In genomic region chr17:3669548-3669947, GRCh38 we compare ENCODE assay signal across 8 cellular contexts. TPM values are rescaled to one million over a fixed set of nuclear protein-coding genes. Genes with fewer than 3 reads are reported as not detected.
DNase-seq lines count a peak whose midpoint lies in the region; ATAC-seq, FAIRE-seq and TF ChIP-seq lines count a peak whose summit lies in the region.

No MANE protein-coding gene starts in this region.

- H3K4me1 Mint-ChIP-seq in IgD-negative memory B cell, result peaks cover 17 to 25% (median 19%) of the 10 kb centered on the region in 3 donors
- H3K4me1 Mint-ChIP-seq in natural killer cell, result peaks cover 8 to 17% of the 10 kb centered on the region in 2 donors

- no peaks in the 10 kb centered on the region for H3K9me3 ChIP-seq in colonic mucosa

- H3K27ac ChIP-seq in colonic mucosa, result no peak overlapping the region

- H3K27me3 ChIP-seq in colonic mucosa, result no peaks in the 10 kb centered on the region

- ATAC-seq in natural killer cell (no peak), HG02759 (IDR thresholded peaks at IDR 0.05; ENCODE audit: unreplicated experiment) (no peak), HG03521 (IDR thresholded peaks at IDR 0.05; ENCODE audit: unreplicated experiment) (no peak)

- intact Hi-C loops in colonic mucosa (cut with DNase I) (no loop called here), natural killer cell (cut with micrococcal nuclease) (no loop called here)

- H3K27ac Mint-ChIP-seq in IgD-negative memory B cell, result peak overlapping the region; percentile 92 to 100 (median 96)
- peak overlapping the region; percentile 88 to 93 for H3K27ac Mint-ChIP-seq in natural killer cell

- peaks cover 14% of the 10 kb centered on the region for H3K4me1 ChIP-seq in colonic mucosa

- H3K9me3 Mint-ChIP-seq in IgD-negative memory B cell (no peaks in the 10 kb centered on the region), natural killer cell (no peaks in the 10 kb centered on the region)

- H3K4me3 ChIP-seq in AG10803 (ENCODE audit: low read length) (peak overlapping the region; percentile 89), colonic mucosa (peak overlapping the region; percentile 92)

- peak overlapping the region; percentile 92 to 100 (median 98) for H3K4me3 Mint-ChIP-seq in IgD-negative memory B cell
- H3K4me3 Mint-ChIP-seq in natural killer cell, result peak overlapping the region; percentile 94

- H3K27me3 Mint-ChIP-seq in IgD-negative memory B cell (no peaks in the 10 kb centered on the region), natural killer cell (ENCODE audit: low read depth in 2 of 2) (no peaks in the 10 kb centered on the region)

- FAIRE-seq in GM19239 (lab: Jason Lieb, UNC), result no peak

- TF ChIP-seq CTCF in AG10803 (conservative IDR thresholded peaks at IDR 0.05; ENCODE audit: low read length), result no peak
- no peak for TF ChIP-seq CTCF in colonic mucosa (IDR thresholded peaks at IDR 0.05)
- TF ChIP-seq CTCF in natural killer cell (IDR thresholded peaks at IDR 0.05), result no peak

- H3K36me3 ChIP-seq in colonic mucosa, result peaks cover 3% of the 10 kb centered on the region

- H3K9ac ChIP-seq in colonic mucosa (ENCODE audit: low read depth in 2 of 2, low read length in 2 of 2), result peak overlapping the region; percentile 93 to 99

- H3K36me3 Mint-ChIP-seq in IgD-negative memory B cell (no peaks in the 10 kb centered on the region), natural killer cell (no peaks in the 10 kb centered on the region)

- DNase-seq in AG10803 (ENCODE audit: low read depth) (no peak), colonic mucosa (no peak), natural killer cell (no peak), GM19239 (ENCODE audit: insufficient read length, low spot score) (no peak), NCI-H526 treated with DMSO at 0.1 percent for 48 hours (lab: John Stamatoyannopoulos, UW) (no peak)

RNA-seq across cellular contexts. Expression of gene EMC6, which starts 0.9 kb away (rescaled TPM):
- 81.8 TPM for polyA plus RNA-seq in IgD-negative memory B cell
- total RNA-seq in colonic mucosa (10 to 100 TPM; 38.1 to 61.2 TPM), natural killer cell (10 to 100 TPM; 29.3 to 34.7 (median 32.1) TPM)

RNA-seq across cellular contexts. Expression of gene TAX1BP3, which starts 1.2 kb away (rescaled TPM):
- polyA plus RNA-seq in IgD-negative memory B cell, result 72.1 TPM
- 100 to 1,000 TPM; 148 to 195 TPM for total RNA-seq in colonic mucosa
- total RNA-seq in natural killer cell, result 10 to 100 TPM; 15.1 to 17.0 (median 16.3) TPM

RNA-seq across cellular contexts. Expression of gene P2RX5, which starts 26.4 kb away (rescaled TPM):
- 764 TPM for polyA plus RNA-seq in IgD-negative memory B cell
- total RNA-seq in colonic mucosa (1 to 10 TPM in 1 of 2 donors, under 1 TPM in 1; 0.93 to 1.5 TPM), natural killer cell (10 to 100 TPM in 1 of 3 donors, 1 to 10 TPM in 2; 7.8 to 15.4 (median 9.2) TPM)

RNA-seq across cellular contexts. Expression of gene CTNS, which starts 33.0 kb away (rescaled TPM):
- polyA plus RNA-seq in IgD-negative memory B cell, result 13.0 TPM
- total RNA-seq in colonic mucosa, result 1 to 10 TPM; 7.9 to 8.1 TPM
- 10 to 100 TPM in 1 of 3 donors, 1 to 10 TPM in 2; 7.6 to 24.2 (median 9.6) TPM for total RNA-seq in natural killer cell

RNA-seq across cellular contexts. Expression of gene SHPK, which starts 33.5 kb away (rescaled TPM):
- 7.0 TPM for polyA plus RNA-seq in IgD-negative memory B cell
- 10 to 100 TPM; 21.5 to 23.5 TPM for total RNA-seq in colonic mucosa
- 1 to 10 TPM; 5.8 to 9.3 (median 8.9) TPM for total RNA-seq in natural killer cell

Comparison
In these comparisons a context has a peak if more than half of its experiments do, and no peak if none do; other contexts are left out.
1. RNA of gene TAX1BP3, which starts 1.2 kb away (total RNA-seq): 148 to 195 TPM in colonic mucosa; 15.1 to 17.0 TPM in natural killer cell; every median in the first group is over 4 times any median in the second.